ENCODE assay signal across 15 cellular contexts in the genomic region with DNA sequence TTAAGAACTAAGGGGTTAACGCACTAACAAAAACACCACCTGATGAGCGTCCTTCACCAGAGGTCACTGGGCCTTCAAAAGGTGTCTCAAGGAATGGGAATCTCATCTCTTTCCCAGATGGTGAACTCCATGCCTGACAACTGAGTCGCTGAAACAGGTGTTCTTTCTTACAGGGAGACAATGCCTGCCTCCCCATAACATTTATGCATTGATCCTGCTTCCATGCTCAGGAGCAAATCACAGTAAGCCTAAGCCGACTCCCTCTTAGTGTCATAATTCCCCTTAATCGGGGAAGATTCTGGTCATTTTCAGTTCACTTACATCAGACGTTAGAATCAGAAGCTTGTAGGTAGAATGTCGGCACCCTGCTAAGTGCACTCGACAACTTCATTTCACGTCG.
"Had no signal": no experiment of that assay in that cellular context is flagged by ENCODE, and none has a peak within 500 bp of the region (broad histone marks: within the 10 kb centered on the region; RNA-seq: fewer than 3 reads in every experiment).

No MANE protein-coding gene starts in this region.

- H3K36me3 ChIP-seq: neutrophil, upper lobe of right lung had no signal

- DNase-seq: activated CD4-positive, CD25-positive, alpha-beta regulatory T cell treated with anti-CD3 and anti-CD28 coated beads, Interleukin-2, amount 50 U/mL, for 72 hours; activated naive CD4-positive, alpha-beta T cell treated with anti-CD3 and anti-CD28 coated beads for 36 hours; activated naive CD8-positive, alpha-beta T cell treated with anti-CD3 and anti-CD28 coated beads, Interleukin-2, amount 50 U/mL, for 24 hours; activated T-cell treated with anti-CD3 and anti-CD28 coated beads for 4 hours; effector memory CD8-positive, alpha-beta T cell; left colon; midbrain; spleen; stomach; testis; upper lobe of right lung had no signal

- ATAC-seq: activated naive CD8-positive, alpha-beta T cell treated with anti-CD3 and anti-CD28 coated beads, Interleukin-2, amount 50 U/mL, for 24 hours; effector memory CD8-positive, alpha-beta T cell had no signal

- H3K27me3 ChIP-seq: ascending aorta, neutrophil, spleen, stomach, testis, upper lobe of right lung had no signal

- H3K9me3 ChIP-seq: ascending aorta, neutrophil, stomach, testis, upper lobe of right lung had no signal

- H3K4me1 ChIP-seq: ascending aorta, parathyroid adenoma, spleen, testis, upper lobe of right lung had no signal

- H3K4me3 ChIP-seq: ascending aorta, spleen, stomach, testis, upper lobe of right lung had no signal

- H3K27ac ChIP-seq: ascending aorta, epithelial cell of prostate, neutrophil, parathyroid adenoma, spleen, stomach, testis, upper lobe of right lung had no signal
